ENCODE assay signal across 11 cellular contexts in the genomic region with DNA sequence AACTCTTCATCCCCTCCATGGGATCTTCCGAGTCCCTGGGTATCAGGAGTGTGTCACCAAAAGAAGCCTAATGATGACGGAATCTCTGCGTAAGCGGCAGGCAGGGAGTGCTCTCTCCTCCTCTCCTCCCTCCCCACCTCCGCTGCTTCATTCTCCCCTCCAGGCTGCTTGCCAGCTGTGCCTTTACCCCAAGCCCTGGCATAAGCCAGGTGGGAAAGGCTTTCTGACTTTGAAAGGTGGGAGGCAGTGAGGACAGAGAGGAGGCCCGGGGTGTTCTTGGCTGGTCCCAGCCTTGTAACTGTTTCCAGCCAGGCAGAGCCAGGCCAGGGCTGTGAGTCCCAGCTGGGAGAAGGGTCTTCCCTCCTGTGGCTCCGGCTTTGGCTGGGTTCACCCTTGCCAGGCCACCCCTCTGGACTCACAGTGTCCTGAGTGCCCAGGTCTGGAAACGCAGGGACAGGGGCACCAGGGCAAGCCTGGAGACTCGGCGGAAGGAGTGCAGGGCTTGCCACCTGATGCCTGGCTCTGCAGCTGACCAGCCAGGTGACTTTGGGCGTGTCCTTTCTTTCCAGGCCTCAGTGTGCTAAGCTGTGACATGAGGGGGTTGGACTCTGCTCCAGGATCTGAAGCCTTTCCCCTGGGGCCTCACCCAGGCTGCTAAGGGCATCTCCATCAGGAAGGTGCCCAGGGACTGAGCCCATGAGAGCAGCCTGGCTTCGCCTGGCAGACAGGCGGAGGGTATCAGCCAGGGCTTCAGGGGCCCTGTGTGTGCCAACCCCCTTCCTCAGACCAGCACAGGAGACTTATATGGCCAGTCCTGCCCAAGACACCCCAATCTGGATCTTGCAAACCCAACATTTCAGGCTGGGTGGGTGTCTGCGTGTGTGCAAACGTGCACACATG. TPM values are rescaled to one million over a fixed set of nuclear protein-coding genes. Genes with fewer than 3 reads are reported as not detected.
DNase-seq lines count a peak whose midpoint lies in the region; ATAC-seq and TF ChIP-seq lines count a peak whose summit lies in the region.
"Had no signal": no experiment of that assay in that cellular context is flagged by ENCODE, and none has a peak within 500 bp of the region (broad histone marks: within the 10 kb centered on the region; RNA-seq: fewer than 3 reads in every experiment).

No MANE protein-coding gene starts in this region.

- POLR2A ChIA-PET in RWPE1 (lab: Yijun Ruan, JAX; ENCODE audit: low non-redundant PET) = interaction anchor here (0.6 kb wide), 1 partner anchor 40 kb away, joined by 3 read pairs; no protein-coding TSS in a partner anchor

- WGBS in stomach, 5 donors = 65 to 74% (median 68%) methylated on average over 11 to 15 of the region's 15 CpGs

- CTCF ChIA-PET in RWPE1 (lab: Yijun Ruan, JAX) = interaction anchor here (0.5 to 2.3 kb wide), 7 partner anchors 21 to 394 kb away, joined by 3 to 14 read pairs (median 4); no protein-coding TSS in a partner anchor

- DNase-seq in activated T-cell treated with anti-CD3 and anti-CD28 coated beads, Interleukin-2, amount 50 U/mL, for 4 hours = peak; percentile 3
- DNase-seq in activated T-cell treated with anti-CD3 and anti-CD28 coated beads, Interleukin-2, amount 50 U/mL, for 48 hours = no peak
- DNase-seq in RWPE1 (ENCODE audit: low spot score) (no peak), left lobe of liver (ENCODE audit: low spot score) (peak; percentile 42), stomach (peak; percentile 86), MM.1S (no peak)
- DNase-seq: COR-L47 had no signal

- no peaks in the 10 kb centered on the region for H3K79me2 ChIP-seq in MM.1S (ENCODE audit: low read length)

- H3K27me3 Mint-ChIP-seq in activated T-cell treated with anti-CD3 and anti-CD28 coated beads, Interleukin-2, amount 50 U/mL, for 4 hours (ENCODE audit: low read depth) = peaks cover 1% of the 10 kb centered on the region

- no peaks in the 10 kb centered on the region for H3K36me3 Mint-ChIP-seq in activated T-cell treated with anti-CD3 and anti-CD28 coated beads, Interleukin-2, amount 50 U/mL, for 4 hours (ENCODE audit: insufficient read depth)

- H3K9me2 ChIP-seq in MM.1S (replicated peaks; ENCODE audit: insufficient read depth, low read length) = no peaks in the 10 kb centered on the region

- no peaks in the 10 kb centered on the region for H3K9me3 ChIP-seq in stomach
- no peaks in the 10 kb centered on the region for H3K9me3 ChIP-seq in MM.1S (replicated peaks; ENCODE audit: insufficient read depth, low read length)
- H3K9me3 ChIP-seq: tibial nerve had no signal

- H3F3A ChIP-seq in MM.1S (ENCODE audit: insufficient read depth, low read length) = no peaks in the 10 kb centered on the region

- TF ChIP-seq POLR2A in stomach (IDR thresholded peaks at IDR 0.05) = no peak

- H3K4me3 Mint-ChIP-seq in activated T-cell treated with anti-CD3 and anti-CD28 coated beads, Interleukin-2, amount 50 U/mL, for 4 hours = no peak overlapping the region
- H3K4me3 Mint-ChIP-seq: T-helper 17 cell had no signal

- intact Hi-C loops in stomach (cut with DNase I; ENCODE audit: low total_unique reads) = no loop called here

- no peak for TF ChIP-seq EP300 in stomach (IDR thresholded peaks at IDR 0.05)

- H3K4me1 ChIP-seq in stomach = peaks cover 26 to 46% (median 36%) of the 10 kb centered on the region in 4 donors
- H3K4me1 ChIP-seq in MM.1S (ENCODE audit: low read length) = no peaks in the 10 kb centered on the region

- no peak overlapping the region for H2AFZ ChIP-seq in MM.1S (ENCODE audit: low read length)

- no peak overlapping the region for H3K9ac ChIP-seq in MM.1S (ENCODE audit: low read length)

- no peaks in the 10 kb centered on the region for H3K36me3 ChIP-seq in stomach
- H3K36me3 ChIP-seq in MM.1S (replicated peaks; ENCODE audit: insufficient read depth, low read length) = no peaks in the 10 kb centered on the region
- H3K36me3 ChIP-seq: tibial nerve had no signal

- H4K20me1 ChIP-seq in MM.1S (ENCODE audit: insufficient read depth, low read length) = no peaks in the 10 kb centered on the region

- no peak overlapping the region for H3K4me2 ChIP-seq in MM.1S (ENCODE audit: low read depth, low read length)

- peak in 1 of 2 donors; percentile 5 for ATAC-seq in activated T-cell treated with anti-CD3 and anti-CD28 coated beads, Interleukin-2, amount 50 U/mL, for 4 hours
- ATAC-seq in left lobe of liver = peak; percentile 33
- no peak for ATAC-seq in HG02642 (IDR thresholded peaks at IDR 0.05; ENCODE audit: poor library complexity, unreplicated experiment)
- ATAC-seq in GM18867 (IDR thresholded peaks at IDR 0.05; ENCODE audit: unreplicated experiment) = no peak

- peak overlapping the region; percentile 21; the same call in 1 of the 2 replicates for H3K27ac ChIP-seq in RWPE1
- H3K27ac ChIP-seq in stomach = peak overlapping the region; percentile 62 to 80 (median 74)
- H3K27ac ChIP-seq in MM.1S (ENCODE audit: low read length) = no peak overlapping the region
- H3K27ac ChIP-seq: tibial nerve had no signal

- H3K27me3 ChIP-seq in stomach (no peaks in the 10 kb centered on the region), MM.1S (replicated peaks; ENCODE audit: insufficient read depth, low read length) (no peaks in the 10 kb centered on the region; the same call in 1 of the 2 replicates)
- H3K27me3 ChIP-seq: tibial nerve had no signal

- TF ChIP-seq CTCF in RWPE1 (conservative IDR thresholded peaks at IDR 0.05; ENCODE audit: low read depth) (no peak), stomach (IDR thresholded peaks at IDR 0.05) (no peak), MM.1S (IDR thresholded peaks at IDR 0.05; ENCODE audit: low read length) (no peak)

- H3K9me3 Mint-ChIP-seq in activated T-cell treated with anti-CD3 and anti-CD28 coated beads, Interleukin-2, amount 50 U/mL, for 4 hours = no peaks in the 10 kb centered on the region

- H3K4me1 Mint-ChIP-seq in activated T-cell treated with anti-CD3 and anti-CD28 coated beads, Interleukin-2, amount 50 U/mL, for 4 hours (ENCODE audit: low read depth) = peaks cover 3% of the 10 kb centered on the region

- no peak overlapping the region for H3K4me3 ChIP-seq in stomach
- H3K4me3 ChIP-seq in MM.1S (ENCODE audit: low read length) = no peak overlapping the region
- H3K4me3 ChIP-seq: tibial nerve had no signal

RNA-seq across cellular contexts. Expression of a gene that starts 32.7 kb away (rescaled TPM):
- total RNA-seq in activated T-cell treated with anti-CD3 and anti-CD28 coated beads, Interleukin-2, amount 50 U/mL, for 4 hours = 10 to 100 TPM; 40.8 to 44.7 (median 43.3) TPM
- total RNA-seq in left lobe of liver = 27.5 TPM
- 100 to 1,000 TPM in 2 of 5 donors, 10 to 100 TPM in 3; 14.0 to 571 (median 89.3) TPM for total RNA-seq in stomach
- polyA plus RNA-seq in stomach = 10 to 100 TPM; 46.4 to 97.9 (median 81.6) TPM

Comparison
In these comparisons a context has a peak if more than half of its experiments do, and no peak if none do; other contexts are left out.
1. DNase-seq: peak in activated T-cell treated with anti-CD3 and anti-CD28 coated beads, Interleukin-2, amount 50 U/mL, for 4 hours (single experiment), left lobe of liver (single experiment) and stomach (single experiment); none in activated T-cell treated with anti-CD3 and anti-CD28 coated beads, Interleukin-2, amount 50 U/mL, for 48 hours (0 of 2), RWPE1 (single experiment) and MM.1S (single experiment).